In genomic region chr13:22517544-22517943, GRCh38 we compare ENCODE assay signal across 18 cellular contexts.
A peak's percentile ranks its signal among the peaks of the same experiment; 100 is the strongest.
DNase-seq lines count a peak whose midpoint lies in the region; ATAC-seq and TF ChIP-seq lines count a peak whose summit lies in the region.
"Had no signal": no experiment of that assay in that cellular context is flagged by ENCODE, and none has a peak within 500 bp of the region (broad histone marks: within the 10 kb centered on the region; RNA-seq: fewer than 3 reads in every experiment).

No MANE protein-coding gene starts in this region.

- H3K4me3 ChIP-seq in left lung (no peak overlapping the region), esophagus squamous epithelium (no peak overlapping the region)
- H3K4me3 ChIP-seq: GM12878, heart right ventricle, right lobe of liver had no signal

- no peak for TF ChIP-seq CTCF in left lung (IDR thresholded peaks at IDR 0.05)
- no peak for TF ChIP-seq CTCF in esophagus squamous epithelium (IDR thresholded peaks at IDR 0.05)

- H3K27ac ChIP-seq in left lung (no peak overlapping the region), esophagus squamous epithelium (no peak overlapping the region)
- H3K27ac ChIP-seq: heart right ventricle, right lobe of liver had no signal

- TF ChIP-seq POLR2A in esophagus squamous epithelium (IDR thresholded peaks at IDR 0.05) = no peak

- H3K27me3 ChIP-seq in left lung (no peaks in the 10 kb centered on the region), esophagus squamous epithelium (no peaks in the 10 kb centered on the region)
- H3K27me3 ChIP-seq: heart right ventricle, right lobe of liver had no signal

- H3K36me3 ChIP-seq in left lung = no peaks in the 10 kb centered on the region
- H3K36me3 ChIP-seq in esophagus squamous epithelium = no peaks in the 10 kb centered on the region
- H3K36me3 ChIP-seq: heart right ventricle, right lobe of liver had no signal

- intact Hi-C loops in left lung (cut with DNase I) = no loop called here
- intact Hi-C loops in esophagus squamous epithelium (cut with DNase I) = no loop called here

- H3K4me1 ChIP-seq in left lung (no peaks in the 10 kb centered on the region), esophagus squamous epithelium (no peaks in the 10 kb centered on the region)
- H3K4me1 ChIP-seq: heart right ventricle, right lobe of liver had no signal

- peaks cover 0 to 3% of the 10 kb centered on the region in 2 donors for H3K9me3 ChIP-seq in left lung
- H3K9me3 ChIP-seq in esophagus squamous epithelium = no peaks in the 10 kb centered on the region
- H3K9me3 ChIP-seq: right lobe of liver had no signal

- DNase-seq in DMS153 treated with DMSO at 0.1 percent for 48 hours (lab: John Stamatoyannopoulos, UW; ENCODE audit: unreplicated experiment) (peak; percentile 91), NCI-H1436 treated with DMSO at 0.1 percent for 48 hours (lab: John Stamatoyannopoulos, UW) (peak; percentile 15), NCI-H748 (lab: John Stamatoyannopoulos, UW; ENCODE audit: unreplicated experiment) (peak; percentile 88), left lung (peak in 1 of 2 donors; percentile 34), UCSD-AML1 (lab: John Stamatoyannopoulos, UW; ENCODE audit: unreplicated experiment) (no peak), esophagus squamous epithelium (lab: John Stamatoyannopoulos, UW) (no peak)
- no peak for DNase-seq in activated CD4-positive, CD25-positive, alpha-beta regulatory T cell (lab: John Stamatoyannopoulos, UW)
- DNase-seq: activated CD4-positive, alpha-beta T cell treated with anti-CD3 and anti-CD28 coated beads for 1 hour; activated CD8-positive, alpha-beta memory T cell treated with anti-CD3 and anti-CD28 coated beads, Interleukin-2, amount 50 U/mL, for 4 hours; activated gamma-delta T cell; amniotic stem cell; CD4-positive, CD25-positive, alpha-beta regulatory T cell; heart right ventricle; kidney; right lobe of liver; Right ventricle myocardium superior had no signal

- WGBS in esophagus squamous epithelium, 2 donors = 17 to 22% methylated on average over 3 of the region's 3 CpGs

- ATAC-seq in left lung (peak; percentile 95), GM21423 (IDR thresholded peaks at IDR 0.05; ENCODE audit: unreplicated experiment) (no peak)
- ATAC-seq: GM12878, heart right ventricle, right lobe of liver had no signal

Comparison
In these comparisons a context has a peak if more than half of its experiments do, and no peak if none do; other contexts are left out.
1. DNase-seq: peak in DMS153 treated with DMSO at 0.1 percent for 48 hours (single experiment), NCI-H1436 treated with DMSO at 0.1 percent for 48 hours (single experiment) and NCI-H748 (single experiment); none in activated CD4-positive, CD25-positive, alpha-beta regulatory T cell (0 of 4), UCSD-AML1 (single experiment) and esophagus squamous epithelium (single experiment).